Comparison of ENCODE assay signal across 1 cellular context in the genomic region with DNA sequence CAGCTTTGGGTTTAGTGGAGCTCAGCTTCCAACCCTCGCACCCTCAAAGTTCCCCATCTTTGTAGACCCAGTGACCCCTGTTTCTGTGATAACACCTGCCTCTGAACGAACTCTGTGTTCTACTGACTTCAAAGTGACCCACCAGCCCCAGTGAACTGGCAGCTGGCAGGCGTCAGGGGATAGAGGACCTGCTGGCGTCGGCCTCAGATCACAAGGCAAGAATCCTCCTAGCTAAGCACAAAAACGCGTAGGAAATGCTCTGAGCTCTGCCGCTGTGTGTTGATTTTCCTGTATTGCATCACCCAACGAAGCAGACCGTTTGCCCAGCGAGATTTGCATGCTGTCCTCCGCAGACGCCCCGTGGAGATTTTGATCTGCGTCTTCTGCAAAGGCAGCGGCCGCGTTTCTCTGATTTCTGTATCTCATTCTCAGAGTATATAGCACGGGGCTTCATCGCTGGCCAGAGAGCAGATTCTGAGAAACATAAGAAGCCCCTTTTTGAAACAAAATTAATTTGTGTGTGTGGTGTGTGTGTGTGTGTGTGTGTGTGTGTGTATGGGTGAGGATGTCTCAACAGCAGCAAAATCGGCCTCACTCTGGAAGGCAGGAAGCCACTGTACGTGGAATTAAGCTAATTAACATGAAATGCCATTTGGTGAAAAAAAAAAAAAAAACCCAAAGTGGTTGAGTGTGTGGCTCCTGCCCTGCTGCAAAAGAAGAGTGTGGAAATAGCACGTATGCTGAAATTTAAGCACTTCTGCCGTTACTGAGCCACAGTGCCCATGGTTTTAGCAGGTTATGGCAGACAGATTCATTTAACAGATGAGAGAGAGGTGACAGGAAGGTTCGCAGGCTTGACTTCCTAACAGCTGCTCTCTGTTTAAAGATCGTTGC.
A peak's percentile ranks its signal among the peaks of the same experiment; 100 is the strongest.
TF ChIP-seq lines count a peak whose summit lies in the region.

No MANE protein-coding gene starts in this region.

TF ChIP-seq in HepG2, 621 proteins besides CTCF, POLR2A, EP300 and RAD21 (continued from another document and continues in another):
- TF ChIP-seq, protein P1, sequence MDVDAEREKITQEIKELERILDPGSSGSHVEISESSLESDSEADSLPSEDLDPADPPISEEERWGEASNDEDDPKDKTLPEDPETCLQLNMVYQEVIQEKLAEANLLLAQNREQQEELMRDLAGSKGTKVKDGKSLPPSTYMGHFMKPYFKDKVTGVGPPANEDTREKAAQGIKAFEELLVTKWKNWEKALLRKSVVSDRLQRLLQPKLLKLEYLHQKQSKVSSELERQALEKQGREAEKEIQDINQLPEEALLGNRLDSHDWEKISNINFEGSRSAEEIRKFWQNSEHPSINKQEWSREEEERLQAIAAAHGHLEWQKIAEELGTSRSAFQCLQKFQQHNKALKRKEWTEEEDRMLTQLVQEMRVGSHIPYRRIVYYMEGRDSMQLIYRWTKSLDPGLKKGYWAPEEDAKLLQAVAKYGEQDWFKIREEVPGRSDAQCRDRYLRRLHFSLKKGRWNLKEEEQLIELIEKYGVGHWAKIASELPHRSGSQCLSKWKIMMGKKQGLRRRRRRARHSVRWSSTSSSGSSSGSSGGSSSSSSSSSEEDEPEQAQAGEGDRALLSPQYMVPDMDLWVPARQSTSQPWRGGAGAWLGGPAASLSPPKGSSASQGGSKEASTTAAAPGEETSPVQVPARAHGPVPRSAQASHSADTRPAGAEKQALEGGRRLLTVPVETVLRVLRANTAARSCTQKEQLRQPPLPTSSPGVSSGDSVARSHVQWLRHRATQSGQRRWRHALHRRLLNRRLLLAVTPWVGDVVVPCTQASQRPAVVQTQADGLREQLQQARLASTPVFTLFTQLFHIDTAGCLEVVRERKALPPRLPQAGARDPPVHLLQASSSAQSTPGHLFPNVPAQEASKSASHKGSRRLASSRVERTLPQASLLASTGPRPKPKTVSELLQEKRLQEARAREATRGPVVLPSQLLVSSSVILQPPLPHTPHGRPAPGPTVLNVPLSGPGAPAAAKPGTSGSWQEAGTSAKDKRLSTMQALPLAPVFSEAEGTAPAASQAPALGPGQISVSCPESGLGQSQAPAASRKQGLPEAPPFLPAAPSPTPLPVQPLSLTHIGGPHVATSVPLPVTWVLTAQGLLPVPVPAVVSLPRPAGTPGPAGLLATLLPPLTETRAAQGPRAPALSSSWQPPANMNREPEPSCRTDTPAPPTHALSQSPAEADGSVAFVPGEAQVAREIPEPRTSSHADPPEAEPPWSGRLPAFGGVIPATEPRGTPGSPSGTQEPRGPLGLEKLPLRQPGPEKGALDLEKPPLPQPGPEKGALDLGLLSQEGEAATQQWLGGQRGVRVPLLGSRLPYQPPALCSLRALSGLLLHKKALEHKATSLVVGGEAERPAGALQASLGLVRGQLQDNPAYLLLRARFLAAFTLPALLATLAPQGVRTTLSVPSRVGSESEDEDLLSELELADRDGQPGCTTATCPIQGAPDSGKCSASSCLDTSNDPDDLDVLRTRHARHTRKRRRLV (CRISPR knock-in tag; IDR thresholded peaks at IDR 0.05) = 0 out of 2 replicates have a peak, but pooled peaks have one; percentile 52
- TF ChIP-seq, protein P2, sequence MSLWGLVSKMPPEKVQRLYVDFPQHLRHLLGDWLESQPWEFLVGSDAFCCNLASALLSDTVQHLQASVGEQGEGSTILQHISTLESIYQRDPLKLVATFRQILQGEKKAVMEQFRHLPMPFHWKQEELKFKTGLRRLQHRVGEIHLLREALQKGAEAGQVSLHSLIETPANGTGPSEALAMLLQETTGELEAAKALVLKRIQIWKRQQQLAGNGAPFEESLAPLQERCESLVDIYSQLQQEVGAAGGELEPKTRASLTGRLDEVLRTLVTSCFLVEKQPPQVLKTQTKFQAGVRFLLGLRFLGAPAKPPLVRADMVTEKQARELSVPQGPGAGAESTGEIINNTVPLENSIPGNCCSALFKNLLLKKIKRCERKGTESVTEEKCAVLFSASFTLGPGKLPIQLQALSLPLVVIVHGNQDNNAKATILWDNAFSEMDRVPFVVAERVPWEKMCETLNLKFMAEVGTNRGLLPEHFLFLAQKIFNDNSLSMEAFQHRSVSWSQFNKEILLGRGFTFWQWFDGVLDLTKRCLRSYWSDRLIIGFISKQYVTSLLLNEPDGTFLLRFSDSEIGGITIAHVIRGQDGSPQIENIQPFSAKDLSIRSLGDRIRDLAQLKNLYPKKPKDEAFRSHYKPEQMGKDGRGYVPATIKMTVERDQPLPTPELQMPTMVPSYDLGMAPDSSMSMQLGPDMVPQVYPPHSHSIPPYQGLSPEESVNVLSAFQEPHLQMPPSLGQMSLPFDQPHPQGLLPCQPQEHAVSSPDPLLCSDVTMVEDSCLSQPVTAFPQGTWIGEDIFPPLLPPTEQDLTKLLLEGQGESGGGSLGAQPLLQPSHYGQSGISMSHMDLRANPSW (CRISPR knock-in tag; IDR thresholded peaks at IDR 0.05; ENCODE audit: borderline replicate concordance) = no peak
- TF ChIP-seq, protein P3, sequence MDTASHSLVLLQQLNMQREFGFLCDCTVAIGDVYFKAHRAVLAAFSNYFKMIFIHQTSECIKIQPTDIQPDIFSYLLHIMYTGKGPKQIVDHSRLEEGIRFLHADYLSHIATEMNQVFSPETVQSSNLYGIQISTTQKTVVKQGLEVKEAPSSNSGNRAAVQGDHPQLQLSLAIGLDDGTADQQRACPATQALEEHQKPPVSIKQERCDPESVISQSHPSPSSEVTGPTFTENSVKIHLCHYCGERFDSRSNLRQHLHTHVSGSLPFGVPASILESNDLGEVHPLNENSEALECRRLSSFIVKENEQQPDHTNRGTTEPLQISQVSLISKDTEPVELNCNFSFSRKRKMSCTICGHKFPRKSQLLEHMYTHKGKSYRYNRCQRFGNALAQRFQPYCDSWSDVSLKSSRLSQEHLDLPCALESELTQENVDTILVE (CRISPR knock-in tag; IDR thresholded peaks at IDR 0.05) = no peak; the same call in 1 of the 2 replicates
- TF ChIP-seq ZC3H4 (CRISPR knock-in tag; IDR thresholded peaks at IDR 0.05; ENCODE audit: borderline replicate concordance) = no peak
- no peak for TF ChIP-seq ZNF773 (CRISPR knock-in tag; IDR thresholded peaks at IDR 0.05; ENCODE audit: borderline replicate concordance)
- TF ChIP-seq MBNL3 (CRISPR knock-in tag; conservative IDR thresholded peaks at IDR 0.05) = no peak
- TF ChIP-seq, protein P4, sequence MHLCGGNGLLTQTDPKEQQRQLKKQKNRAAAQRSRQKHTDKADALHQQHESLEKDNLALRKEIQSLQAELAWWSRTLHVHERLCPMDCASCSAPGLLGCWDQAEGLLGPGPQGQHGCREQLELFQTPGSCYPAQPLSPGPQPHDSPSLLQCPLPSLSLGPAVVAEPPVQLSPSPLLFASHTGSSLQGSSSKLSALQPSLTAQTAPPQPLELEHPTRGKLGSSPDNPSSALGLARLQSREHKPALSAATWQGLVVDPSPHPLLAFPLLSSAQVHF (CRISPR knock-in tag; IDR thresholded peaks at IDR 0.05) = no peak
- TF ChIP-seq MTA3 (CRISPR knock-in tag; IDR thresholded peaks at IDR 0.05) = no peak
- TF ChIP-seq, protein P5, sequence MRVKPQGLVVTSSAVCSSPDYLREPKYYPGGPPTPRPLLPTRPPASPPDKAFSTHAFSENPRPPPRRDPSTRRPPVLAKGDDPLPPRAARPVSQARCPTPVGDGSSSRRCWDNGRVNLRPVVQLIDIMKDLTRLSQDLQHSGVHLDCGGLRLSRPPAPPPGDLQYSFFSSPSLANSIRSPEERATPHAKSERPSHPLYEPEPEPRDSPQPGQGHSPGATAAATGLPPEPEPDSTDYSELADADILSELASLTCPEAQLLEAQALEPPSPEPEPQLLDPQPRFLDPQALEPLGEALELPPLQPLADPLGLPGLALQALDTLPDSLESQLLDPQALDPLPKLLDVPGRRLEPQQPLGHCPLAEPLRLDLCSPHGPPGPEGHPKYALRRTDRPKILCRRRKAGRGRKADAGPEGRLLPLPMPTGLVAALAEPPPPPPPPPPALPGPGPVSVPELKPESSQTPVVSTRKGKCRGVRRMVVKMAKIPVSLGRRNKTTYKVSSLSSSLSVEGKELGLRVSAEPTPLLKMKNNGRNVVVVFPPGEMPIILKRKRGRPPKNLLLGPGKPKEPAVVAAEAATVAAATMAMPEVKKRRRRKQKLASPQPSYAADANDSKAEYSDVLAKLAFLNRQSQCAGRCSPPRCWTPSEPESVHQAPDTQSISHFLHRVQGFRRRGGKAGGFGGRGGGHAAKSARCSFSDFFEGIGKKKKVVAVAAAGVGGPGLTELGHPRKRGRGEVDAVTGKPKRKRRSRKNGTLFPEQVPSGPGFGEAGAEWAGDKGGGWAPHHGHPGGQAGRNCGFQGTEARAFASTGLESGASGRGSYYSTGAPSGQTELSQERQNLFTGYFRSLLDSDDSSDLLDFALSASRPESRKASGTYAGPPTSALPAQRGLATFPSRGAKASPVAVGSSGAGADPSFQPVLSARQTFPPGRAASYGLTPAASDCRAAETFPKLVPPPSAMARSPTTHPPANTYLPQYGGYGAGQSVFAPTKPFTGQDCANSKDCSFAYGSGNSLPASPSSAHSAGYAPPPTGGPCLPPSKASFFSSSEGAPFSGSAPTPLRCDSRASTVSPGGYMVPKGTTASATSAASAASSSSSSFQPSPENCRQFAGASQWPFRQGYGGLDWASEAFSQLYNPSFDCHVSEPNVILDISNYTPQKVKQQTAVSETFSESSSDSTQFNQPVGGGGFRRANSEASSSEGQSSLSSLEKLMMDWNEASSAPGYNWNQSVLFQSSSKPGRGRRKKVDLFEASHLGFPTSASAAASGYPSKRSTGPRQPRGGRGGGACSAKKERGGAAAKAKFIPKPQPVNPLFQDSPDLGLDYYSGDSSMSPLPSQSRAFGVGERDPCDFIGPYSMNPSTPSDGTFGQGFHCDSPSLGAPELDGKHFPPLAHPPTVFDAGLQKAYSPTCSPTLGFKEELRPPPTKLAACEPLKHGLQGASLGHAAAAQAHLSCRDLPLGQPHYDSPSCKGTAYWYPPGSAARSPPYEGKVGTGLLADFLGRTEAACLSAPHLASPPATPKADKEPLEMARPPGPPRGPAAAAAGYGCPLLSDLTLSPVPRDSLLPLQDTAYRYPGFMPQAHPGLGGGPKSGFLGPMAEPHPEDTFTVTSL (CRISPR knock-in tag; IDR thresholded peaks at IDR 0.05; ENCODE audit: borderline replicate concordance) = peak; percentile 71
- TF ChIP-seq ZNF331 (CRISPR knock-in tag; IDR thresholded peaks at IDR 0.05) = peak; percentile 93
- no peak for TF ChIP-seq ZNF652 (CRISPR knock-in tag; IDR thresholded peaks at IDR 0.05; ENCODE audit: borderline replicate concordance, low read depth)
- TF ChIP-seq SIN3A (IDR thresholded peaks at IDR 0.05; ENCODE audit: borderline replicate concordance, low read depth, low read length) = no peak
- TF ChIP-seq, protein P6, sequence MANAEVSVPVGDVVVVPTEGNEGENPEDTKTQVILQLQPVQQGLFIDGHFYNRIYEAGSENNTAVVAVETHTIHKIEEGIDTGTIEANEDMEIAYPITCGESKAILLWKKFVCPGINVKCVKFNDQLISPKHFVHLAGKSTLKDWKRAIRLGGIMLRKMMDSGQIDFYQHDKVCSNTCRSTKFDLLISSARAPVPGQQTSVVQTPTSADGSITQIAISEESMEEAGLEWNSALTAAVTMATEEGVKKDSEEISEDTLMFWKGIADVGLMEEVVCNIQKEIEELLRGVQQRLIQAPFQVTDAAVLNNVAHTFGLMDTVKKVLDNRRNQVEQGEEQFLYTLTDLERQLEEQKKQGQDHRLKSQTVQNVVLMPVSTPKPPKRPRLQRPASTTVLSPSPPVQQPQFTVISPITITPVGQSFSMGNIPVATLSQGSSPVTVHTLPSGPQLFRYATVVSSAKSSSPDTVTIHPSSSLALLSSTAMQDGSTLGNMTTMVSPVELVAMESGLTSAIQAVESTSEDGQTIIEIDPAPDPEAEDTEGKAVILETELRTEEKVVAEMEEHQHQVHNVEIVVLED (CRISPR knock-in tag; IDR thresholded peaks at IDR 0.05; ENCODE audit: borderline replicate concordance) = no peak
- TF ChIP-seq, protein P7, sequence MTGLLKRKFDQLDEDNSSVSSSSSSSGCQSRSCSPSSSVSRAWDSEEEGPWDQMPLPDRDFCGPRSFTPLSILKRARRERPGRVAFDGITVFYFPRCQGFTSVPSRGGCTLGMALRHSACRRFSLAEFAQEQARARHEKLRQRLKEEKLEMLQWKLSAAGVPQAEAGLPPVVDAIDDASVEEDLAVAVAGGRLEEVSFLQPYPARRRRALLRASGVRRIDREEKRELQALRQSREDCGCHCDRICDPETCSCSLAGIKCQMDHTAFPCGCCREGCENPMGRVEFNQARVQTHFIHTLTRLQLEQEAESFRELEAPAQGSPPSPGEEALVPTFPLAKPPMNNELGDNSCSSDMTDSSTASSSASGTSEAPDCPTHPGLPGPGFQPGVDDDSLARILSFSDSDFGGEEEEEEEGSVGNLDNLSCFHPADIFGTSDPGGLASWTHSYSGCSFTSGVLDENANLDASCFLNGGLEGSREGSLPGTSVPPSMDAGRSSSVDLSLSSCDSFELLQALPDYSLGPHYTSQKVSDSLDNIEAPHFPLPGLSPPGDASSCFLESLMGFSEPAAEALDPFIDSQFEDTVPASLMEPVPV (CRISPR knock-in tag; IDR thresholded peaks at IDR 0.05) = no peak
- TF ChIP-seq, protein P8, sequence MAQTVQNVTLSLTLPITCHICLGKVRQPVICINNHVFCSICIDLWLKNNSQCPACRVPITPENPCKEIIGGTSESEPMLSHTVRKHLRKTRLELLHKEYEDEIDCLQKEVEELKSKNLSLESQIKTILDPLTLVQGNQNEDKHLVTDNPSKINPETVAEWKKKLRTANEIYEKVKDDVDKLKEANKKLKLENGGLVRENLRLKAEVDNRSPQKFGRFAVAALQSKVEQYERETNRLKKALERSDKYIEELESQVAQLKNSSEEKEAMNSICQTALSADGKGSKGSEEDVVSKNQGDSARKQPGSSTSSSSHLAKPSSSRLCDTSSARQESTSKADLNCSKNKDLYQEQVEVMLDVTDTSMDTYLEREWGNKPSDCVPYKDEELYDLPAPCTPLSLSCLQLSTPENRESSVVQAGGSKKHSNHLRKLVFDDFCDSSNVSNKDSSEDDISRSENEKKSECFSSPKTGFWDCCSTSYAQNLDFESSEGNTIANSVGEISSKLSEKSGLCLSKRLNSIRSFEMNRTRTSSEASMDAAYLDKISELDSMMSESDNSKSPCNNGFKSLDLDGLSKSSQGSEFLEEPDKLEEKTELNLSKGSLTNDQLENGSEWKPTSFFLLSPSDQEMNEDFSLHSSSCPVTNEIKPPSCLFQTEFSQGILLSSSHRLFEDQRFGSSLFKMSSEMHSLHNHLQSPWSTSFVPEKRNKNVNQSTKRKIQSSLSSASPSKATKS (CRISPR knock-in tag; IDR thresholded peaks at IDR 0.05) = no peak
- peak; percentile 74; the same call in 1 of the 2 replicates for TF ChIP-seq HDAC2 (CRISPR knock-in tag; IDR thresholded peaks at IDR 0.05)
- TF ChIP-seq, protein P9, sequence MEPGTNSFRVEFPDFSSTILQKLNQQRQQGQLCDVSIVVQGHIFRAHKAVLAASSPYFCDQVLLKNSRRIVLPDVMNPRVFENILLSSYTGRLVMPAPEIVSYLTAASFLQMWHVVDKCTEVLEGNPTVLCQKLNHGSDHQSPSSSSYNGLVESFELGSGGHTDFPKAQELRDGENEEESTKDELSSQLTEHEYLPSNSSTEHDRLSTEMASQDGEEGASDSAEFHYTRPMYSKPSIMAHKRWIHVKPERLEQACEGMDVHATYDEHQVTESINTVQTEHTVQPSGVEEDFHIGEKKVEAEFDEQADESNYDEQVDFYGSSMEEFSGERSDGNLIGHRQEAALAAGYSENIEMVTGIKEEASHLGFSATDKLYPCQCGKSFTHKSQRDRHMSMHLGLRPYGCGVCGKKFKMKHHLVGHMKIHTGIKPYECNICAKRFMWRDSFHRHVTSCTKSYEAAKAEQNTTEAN (CRISPR knock-in tag; conservative IDR thresholded peaks at IDR 0.05) = no peak
- TF ChIP-seq ISL2 (CRISPR knock-in tag; IDR thresholded peaks at IDR 0.05) = peak; percentile 55; the same call in 1 of the 2 replicates
- TF ChIP-seq NR2C2 (CRISPR knock-in tag; IDR thresholded peaks at IDR 0.05; ENCODE audit: borderline replicate concordance) = no peak; the same call in 1 of the 2 replicates
- TF ChIP-seq TSC22D2 (CRISPR knock-in tag; IDR thresholded peaks at IDR 0.05; ENCODE audit: borderline replicate concordance) = no peak
- peak; percentile 18; the same call in 1 of the 2 replicates for TF ChIP-seq ZFX (CRISPR knock-in tag; IDR thresholded peaks at IDR 0.05; ENCODE audit: low read depth)
- TF ChIP-seq HNRNPH1 (optimal IDR thresholded peaks at IDR 0.05; ENCODE audit: low read depth, low read length) = no peak
